ENCODE assay signal across 1 cellular context in genomic region chr7:138313829-138314178, GRCh38.
TF ChIP-seq lines count a peak whose summit lies in the region.

No MANE protein-coding gene starts in this region.

TF ChIP-seq in GM12878, 131 proteins besides CTCF, POLR2A, EP300 and RAD21 (continued from another document):
- no peak for TF ChIP-seq PRDM15 (CRISPR knock-in tag; IDR thresholded peaks at IDR 0.05)
TF ChIP-seq in GM12878: peak in this region for 0.
